Comparison of ENCODE assay signal across 8 cellular contexts in the genomic region with DNA sequence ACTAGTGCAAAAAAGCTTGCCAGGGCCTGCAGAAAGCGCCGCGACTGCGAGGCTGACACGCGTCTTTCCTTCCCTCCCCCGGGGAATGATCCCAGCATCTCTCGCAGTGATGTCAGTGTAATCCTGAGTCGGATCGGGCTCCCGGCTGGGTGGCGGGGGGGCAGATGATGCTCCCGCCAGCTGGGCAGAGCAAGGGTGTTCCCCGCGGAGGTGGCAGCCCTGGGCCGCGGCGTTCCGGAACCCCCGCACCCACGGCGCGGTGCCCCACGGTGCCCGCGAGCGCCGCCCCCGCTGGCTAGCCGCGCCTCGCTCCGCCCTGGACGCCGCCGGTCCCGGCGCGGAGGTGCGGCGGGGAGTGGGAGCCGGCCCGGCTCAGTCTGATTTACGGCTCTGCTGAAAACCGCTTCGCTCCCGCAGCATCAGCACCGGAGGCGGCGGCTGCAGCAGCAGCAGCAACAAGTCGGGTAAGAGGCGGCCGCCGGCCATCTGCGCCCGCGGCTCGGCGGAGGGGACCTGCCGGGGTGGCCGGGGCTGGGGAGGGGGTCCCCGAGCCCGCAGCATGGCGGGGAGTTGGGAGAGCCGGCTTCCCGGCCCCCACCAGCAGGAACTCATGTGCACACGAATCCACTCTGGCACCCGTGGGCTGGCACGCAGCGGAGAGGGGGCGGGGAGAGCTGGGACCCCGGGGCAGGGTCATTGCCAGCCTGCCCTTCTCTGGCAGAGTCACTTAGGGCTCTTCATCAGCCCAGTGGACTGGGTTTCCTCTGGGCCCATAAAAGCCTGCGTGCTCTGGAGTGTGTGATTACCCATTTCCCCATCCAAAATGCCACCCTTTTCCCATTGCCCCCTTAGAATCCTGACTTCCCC. TPM values are rescaled to one million over a fixed set of nuclear protein-coding genes. Genes with fewer than 3 reads are reported as not detected.
DNase-seq lines count a peak whose midpoint lies in the region; ATAC-seq and TF ChIP-seq lines count a peak whose summit lies in the region.

A gene with protein sequence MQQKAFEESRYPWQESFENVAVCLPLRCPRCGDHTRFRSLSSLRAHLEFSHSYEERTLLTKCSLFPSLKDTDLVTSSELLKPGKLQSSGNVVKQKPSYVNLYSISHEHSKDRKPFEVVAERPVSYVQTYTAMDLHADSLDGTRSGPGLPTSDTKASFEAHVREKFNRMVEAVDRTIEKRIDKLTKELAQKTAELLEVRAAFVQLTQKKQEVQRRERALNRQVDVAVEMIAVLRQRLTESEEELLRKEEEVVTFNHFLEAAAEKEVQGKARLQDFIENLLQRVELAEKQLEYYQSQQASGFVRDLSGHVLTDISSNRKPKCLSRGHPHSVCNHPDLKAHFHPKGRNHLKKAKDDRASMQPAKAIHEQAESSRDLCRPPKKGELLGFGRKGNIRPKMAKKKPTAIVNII (plus strand): TSS at position 375 of the 867 bp plus-strand sequence. CDS start 1,825 bp downstream, outside the sequence.

- H3K36me3 Mint-ChIP-seq in neural progenitor cell, result no peaks in the 10 kb centered on the region

- no peak within 1 kb of the TSS for H3K9ac ChIP-seq in neural progenitor cell

- peak; percentile 15 for DNase-seq in GM10248 (ENCODE audit: extremely low spot score)
- peak; percentile 27 for DNase-seq in NCI-H460 (ENCODE audit: extremely low read depth, low read depth)
- peak; percentile 34 for DNase-seq in activated effector memory CD4-positive, alpha-beta T cell treated with Interleukin-2 at 50 U/mL for 16 hours
- DNase-seq in foreskin keratinocyte, result peak in 1 of 2 donors; percentile 51
- DNase-seq in neural progenitor cell (ENCODE audit: low spot score), result peak; percentile 84
- DNase-seq in transverse colon, result no peak
- DNase-seq in GOT3 (lab: John Stamatoyannopoulos, UW), result no peak

- intact Hi-C loops in transverse colon (cut with DNase I; ENCODE audit: low total_unique reads), result no loop called here

- CTCF ChIA-PET in GM10248 (lab: Yijun Ruan, JAX), result no interaction called here

- 3% methylated on average over 29 of the region's 73 CpGs; no CpG with 5 or more reads in 1 of the 2 donors for WGBS in transverse colon (ENCODE audit: low coverage in 1 of 2), 2 donors

- no peaks in the 10 kb centered on the region for H3K27me3 ChIP-seq in foreskin keratinocyte
- peaks cover 44% of the 10 kb centered on the region for H3K27me3 ChIP-seq in neural progenitor cell
- peaks cover 42% of the 10 kb centered on the region for H3K27me3 ChIP-seq in transverse colon

- no peak for TF ChIP-seq CTCF in GM10248 (IDR thresholded peaks at IDR 0.05; ENCODE audit: control extremely low read depth, extremely low read depth, low read depth, missing control alignments)
- TF ChIP-seq CTCF in foreskin keratinocyte (conservative IDR thresholded peaks at IDR 0.05), result peak; percentile 8
- TF ChIP-seq CTCF in neural progenitor cell (IDR thresholded peaks at IDR 0.05), result no peak
- TF ChIP-seq CTCF in transverse colon (IDR thresholded peaks at IDR 0.05), result no peak

- peak; percentile 90 for ATAC-seq in foreskin keratinocyte
- no peak for ATAC-seq in GM21447 (IDR thresholded peaks at IDR 0.05; ENCODE audit: unreplicated experiment)

- H3F3A ChIP-seq in neural progenitor cell (ENCODE audit: low read depth), result peaks cover 18% of the 10 kb centered on the region

- no peaks in the 10 kb centered on the region for H3K9me3 Mint-ChIP-seq in neural progenitor cell

- TF ChIP-seq EP300 in transverse colon (IDR thresholded peaks at IDR 0.05; ENCODE audit: low read depth), result no peak

- in situ Hi-C loops in transverse colon (cut with MboI; ENCODE audit: low pct_ligation_motif_present in 1 of 4, low pct_unique_long_range_greater_than_20kb in 1 of 4, low sequenced_read_pairs in 3 of 4), result no loop called here

- no peaks in the 10 kb centered on the region for H4K20me1 ChIP-seq in neural progenitor cell (ENCODE audit: low read depth)

- peaks cover 7% of the 10 kb centered on the region for H3K4me1 Mint-ChIP-seq in neural progenitor cell

- POLR2A ChIA-PET in GM10248 (lab: Yijun Ruan, JAX), result no interaction called here

- H3K27me3 Mint-ChIP-seq in neural progenitor cell (ENCODE audit: insufficient read depth, low read depth), result peaks cover 5% of the 10 kb centered on the region

- H3K27ac ChIP-seq in foreskin keratinocyte (peak within 1 kb of the TSS; percentile 86), neural progenitor cell (no peak within 1 kb of the TSS), transverse colon (no peak within 1 kb of the TSS)

- H3K27ac Mint-ChIP-seq in neural progenitor cell, result peak within 1 kb of the TSS; percentile 7

- peak within 1 kb of the TSS; percentile 80 for H3K4me2 ChIP-seq in neural progenitor cell

- H2AFZ ChIP-seq in neural progenitor cell (replicated peaks), result peak within 1 kb of the TSS; percentile 92

- H3K4me3 ChIP-seq in neural progenitor cell (peak within 1 kb of the TSS; percentile 64), transverse colon (peak within 1 kb of the TSS; percentile 15 to 48 (median 34))

- H3K4me1 ChIP-seq in foreskin keratinocyte (peaks cover 12% of the 10 kb centered on the region), neural progenitor cell (no peaks in the 10 kb centered on the region), transverse colon (peaks cover 0 to 9% (median 1%) of the 10 kb centered on the region in 4 donors)

- H3K36me3 ChIP-seq in neural progenitor cell, result no peaks in the 10 kb centered on the region
- no peaks in the 10 kb centered on the region for H3K36me3 ChIP-seq in transverse colon

- TF ChIP-seq POLR2A in transverse colon (IDR thresholded peaks at IDR 0.05), result no peak

- H3K9me3 ChIP-seq in neural progenitor cell (ENCODE audit: low read depth), result no peaks in the 10 kb centered on the region
- no peaks in the 10 kb centered on the region for H3K9me3 ChIP-seq in transverse colon

- peak within 1 kb of the TSS; percentile 91 for H3K4me3 Mint-ChIP-seq in neural progenitor cell

- no peaks in the 10 kb centered on the region for H3K79me2 ChIP-seq in neural progenitor cell (ENCODE audit: low read depth)

RNA-seq across cellular contexts. Expression of the gene that starts here (rescaled TPM):
- total RNA-seq in NCI-H460 (2014; rRNA removed; shearing (Covaris generic)), result 3.3 and 4.2 TPM in 2 replicates
- polyA plus RNA-seq in NCI-H460 (2014; cell fraction: nucleus; rRNA removed), result 0.21 and 0.27 TPM in 2 replicates
- 6.0 and 8.1 TPM in 2 replicates for total RNA-seq in foreskin keratinocyte
- 2.8 and 3.6 TPM in 2 replicates for polyA plus RNA-seq in foreskin keratinocyte
- total RNA-seq in neural progenitor cell (ENCODE audit: low replicate concordance), result 0.26 and 0.28 TPM in 2 replicates
- total RNA-seq in transverse colon, result not detected

Comparison
In these comparisons a context has a peak if more than half of its experiments do, and no peak if none do; other contexts are left out.
1. Peak in DNase-seq, H3K4me3 ChIP-seq and H3K4me2 ChIP-seq in neural progenitor cell; RNA of the gene not detected or under 1 TPM.
2. DNase-seq: peak in GM10248 (single experiment), NCI-H460 (single experiment) and activated effector memory CD4-positive, alpha-beta T cell treated with Interleukin-2 at 50 U/mL for 16 hours (single experiment); none in transverse colon (single experiment) and GOT3 (single experiment).